Comparison of ENCODE assay signal across 3 cellular contexts in the genomic region with DNA sequence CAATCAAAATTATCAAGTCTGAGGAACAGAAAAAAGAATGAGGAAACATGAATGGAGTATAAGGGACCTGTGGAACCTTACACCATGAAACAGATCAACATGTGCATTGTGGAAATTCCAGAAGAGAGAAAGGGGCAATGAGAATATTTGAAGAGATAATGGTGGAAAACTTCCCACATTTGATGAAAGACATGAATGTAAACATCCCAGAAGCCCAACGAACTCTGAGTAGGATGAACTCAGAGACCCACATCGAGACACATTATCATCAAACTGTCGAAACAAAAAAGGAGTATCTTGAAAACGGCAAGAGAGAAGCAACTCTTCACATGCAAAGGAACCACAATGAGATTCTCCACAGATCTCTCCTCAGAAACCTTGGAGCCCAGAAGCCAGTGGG.
"Had no signal": no experiment of that assay in that cellular context is flagged by ENCODE, and none has a peak within 500 bp of the region (broad histone marks: within the 10 kb centered on the region; RNA-seq: fewer than 3 reads in every experiment).

No MANE protein-coding gene starts in this region.

- DNase-seq: GDM1, GF-D8 had no signal

- H3K4me3 ChIP-seq: GM12878 had no signal

- ATAC-seq: GM12878 had no signal
